Comparison of ENCODE assay signal across 8 cellular contexts in the genomic region with DNA sequence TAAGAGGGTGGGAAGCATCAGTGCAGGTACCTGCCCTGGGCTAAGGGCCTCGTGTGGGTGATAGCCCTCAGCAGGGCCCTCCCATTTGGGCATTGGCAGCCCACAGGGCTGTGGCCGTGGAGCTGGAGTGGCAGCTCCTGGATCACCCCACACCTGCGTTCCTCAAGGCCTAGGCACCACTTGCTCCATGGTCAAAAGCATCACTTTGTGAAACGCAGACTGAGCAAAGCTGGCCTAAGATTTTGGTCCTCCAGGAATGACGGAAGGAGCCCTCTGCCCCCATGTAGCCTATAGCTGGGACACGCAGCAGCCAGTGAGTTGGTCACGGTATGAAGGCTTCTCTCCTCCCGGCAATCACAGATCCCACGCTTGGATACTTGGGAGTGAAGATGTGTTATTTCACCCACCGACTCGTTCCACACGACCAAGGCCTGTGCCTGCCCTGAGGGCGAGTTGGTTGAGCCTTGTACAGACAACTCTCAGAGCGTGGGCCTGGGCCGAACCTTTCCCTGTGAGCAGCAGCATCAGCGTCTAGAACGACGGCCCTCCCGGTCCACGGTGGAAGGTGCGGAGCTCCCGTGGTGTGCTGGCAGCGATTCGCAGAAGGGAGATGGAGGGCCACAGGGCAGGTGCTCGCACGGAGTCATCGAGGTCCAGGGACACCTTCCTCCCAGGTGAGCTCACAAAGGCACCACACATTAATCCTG. TPM values are rescaled to one million over a fixed set of nuclear protein-coding genes. Genes with fewer than 3 reads are reported as not detected.
A peak's percentile ranks its signal among the peaks of the same experiment; 100 is the strongest.
DNase-seq lines count a peak whose midpoint lies in the region; ATAC-seq and TF ChIP-seq lines count a peak whose summit lies in the region.
"Had no signal": no experiment of that assay in that cellular context is flagged by ENCODE, and none has a peak within 500 bp of the region (broad histone marks: within the 10 kb centered on the region; RNA-seq: fewer than 3 reads in every experiment).

No MANE protein-coding gene starts in this region.

- peaks cover 11% of the 10 kb centered on the region for H3K4me1 Mint-ChIP-seq in mesothelial cell of epicardium

- ATAC-seq in HG03378 (IDR thresholded peaks at IDR 0.05; ENCODE audit: unreplicated experiment) (no peak), GM18873 (IDR thresholded peaks at IDR 0.05; ENCODE audit: low FRiP score, unreplicated experiment) (no peak)

- WGBS in testis, 2 donors: 72 to 78% methylated on average over 15 to 27 of the region's 27 CpGs

- in situ Hi-C loops in brain microvascular endothelial cell (cut with HindIII; ENCODE audit: low pct_ligation_motif_present, low sequenced_read_pairs): no loop called here

- H3K4me3 ChIP-seq in brain microvascular endothelial cell (ENCODE audit: low read depth, low read length): no peak overlapping the region
- peak overlapping the region; percentile 39 to 69 for H3K4me3 ChIP-seq in testis

- no peaks in the 10 kb centered on the region for H3K9me3 ChIP-seq in testis

- intact Hi-C loops in testis (cut with DNase I; ENCODE audit: low total_unique reads): no loop called here

- no peaks in the 10 kb centered on the region for H3K27me3 ChIP-seq in brain microvascular endothelial cell (replicated peaks)
- H3K27me3 ChIP-seq in testis: no peaks in the 10 kb centered on the region

- peaks cover 1% of the 10 kb centered on the region for H3K36me3 Mint-ChIP-seq in mesothelial cell of epicardium

- peak overlapping the region; percentile 13 for H3K27ac Mint-ChIP-seq in mesothelial cell of epicardium

- H3K27ac ChIP-seq in brain microvascular endothelial cell: peak overlapping the region; percentile 81
- peak overlapping the region; percentile 81 to 88 for H3K27ac ChIP-seq in testis

- peak overlapping the region; percentile 0 for H3K4me3 Mint-ChIP-seq in mesothelial cell of epicardium

- no peaks in the 10 kb centered on the region for H3K27me3 Mint-ChIP-seq in mesothelial cell of epicardium (ENCODE audit: low read depth)

- peak; percentile 6 for DNase-seq in MV-4-11 (lab: John Stamatoyannopoulos, UW)
- DNase-seq in brain microvascular endothelial cell: no peak
- no peak for DNase-seq in mesothelial cell of epicardium (ENCODE audit: low spot score in 2 of 2, unreplicated experiment in 2 of 2)
- DNase-seq in testis: no peak
- no peak for DNase-seq in HuH-7 (ENCODE audit: low spot score)
- DNase-seq: NCI-H2171 treated with DMSO at 0.1 percent for 48 hours had no signal

- H3K9me3 Mint-ChIP-seq in mesothelial cell of epicardium: peaks cover 27% of the 10 kb centered on the region

- no peak for TF ChIP-seq POLR2A in testis (IDR thresholded peaks at IDR 0.05)

- peaks cover 8% of the 10 kb centered on the region for H3K4me1 ChIP-seq in testis

- TF ChIP-seq CTCF in brain microvascular endothelial cell (IDR thresholded peaks at IDR 0.05; ENCODE audit: low read depth, low read length, missing control alignments): no peak
- no peak for TF ChIP-seq CTCF in mesothelial cell of epicardium (IDR thresholded peaks at IDR 0.05; ENCODE audit: unreplicated experiment)
- TF ChIP-seq CTCF in testis (IDR thresholded peaks at IDR 0.05): no peak

- peaks cover 31% of the 10 kb centered on the region for H3K36me3 ChIP-seq in brain microvascular endothelial cell (replicated peaks)
- no peaks in the 10 kb centered on the region for H3K36me3 ChIP-seq in testis (ENCODE audit: low read depth, missing control alignments)

RNA-seq across cellular contexts. Expression of gene THBS2, which starts 39.7 kb away (rescaled TPM):
- total RNA-seq in mesothelial cell of epicardium (15.3 to 20.4 TPM (median 18.6 TPM) in 3 replicates), testis (1 to 10 TPM; 4.8 to 7.6 TPM)
- 17.9 TPM for polyA plus RNA-seq in testis (ENCODE audit: insufficient read depth, low read depth, low replicate concordance)
